ENCODE assay signal across 8 cellular contexts in the genomic region with DNA sequence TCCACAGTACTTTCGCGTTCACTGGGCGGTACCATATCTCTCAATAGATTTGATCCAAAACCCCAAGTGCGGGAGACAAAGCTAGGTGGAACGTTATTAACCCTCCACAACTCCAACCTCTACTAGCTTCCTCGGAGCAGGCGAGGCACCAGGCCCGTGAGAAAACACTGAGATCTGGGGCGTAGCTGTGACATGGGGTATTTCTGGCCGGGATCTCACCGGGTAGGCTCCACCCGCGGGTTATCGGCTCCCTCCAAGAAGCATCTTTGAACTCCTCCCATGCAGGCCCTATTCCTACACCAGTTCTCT. TPM values are rescaled to one million over a fixed set of nuclear protein-coding genes. Genes with fewer than 3 reads are reported as not detected.
DNase-seq lines count a peak whose midpoint lies in the region; ATAC-seq and TF ChIP-seq lines count a peak whose summit lies in the region.

No MANE protein-coding gene starts in this region.

- H3K9ac ChIP-seq in iPS-15b (ENCODE audit: low read depth, low read length) = peak overlapping the region; percentile 4

- H3K27ac ChIP-seq in CD8-positive, alpha-beta T cell (ENCODE audit: low read depth, low read length) = peak overlapping the region; percentile 97

- no peaks in the 10 kb centered on the region for H3K9me3 ChIP-seq in CD8-positive, alpha-beta T cell (ENCODE audit: low read length)
- no peaks in the 10 kb centered on the region for H3K9me3 ChIP-seq in iPS-15b (ENCODE audit: control insufficient read depth, insufficient read depth, low read length)

- H3K27me3 Mint-ChIP-seq in CD8-positive, alpha-beta T cell (ENCODE audit: low read depth) = peaks cover 2% of the 10 kb centered on the region
- peaks cover 10% of the 10 kb centered on the region for H3K27me3 Mint-ChIP-seq in activated naive CD8-positive, alpha-beta T cell treated with anti-CD3 and anti-CD28 coated beads, Interleukin-2, amount 10 ng/mL, durations not matched to agents 7 days and 5 days

- peaks cover 15% of the 10 kb centered on the region for H3K4me1 ChIP-seq in CD8-positive, alpha-beta T cell (ENCODE audit: insufficient read depth, low read length)
- H3K4me1 ChIP-seq in iPS-15b (ENCODE audit: control insufficient read depth, insufficient read depth, low read length) = no peaks in the 10 kb centered on the region

- H3K4me3 ChIP-seq in CD8-positive, alpha-beta T cell (ENCODE audit: low read depth, low read length) = peak overlapping the region; percentile 69
- H3K4me3 ChIP-seq in iPS-15b (ENCODE audit: low read depth, low read length) = peak overlapping the region; percentile 82

- H3K36me3 ChIP-seq in CD8-positive, alpha-beta T cell (ENCODE audit: insufficient read depth, low read length) = no peaks in the 10 kb centered on the region
- H3K36me3 ChIP-seq in iPS-15b (ENCODE audit: control insufficient read depth, insufficient read depth, low read length) = no peaks in the 10 kb centered on the region

- peak in 1 of 7 experiments; percentile 76 for DNase-seq in CD8-positive, alpha-beta T cell
- no peak for DNase-seq in activated naive CD8-positive, alpha-beta T cell treated with anti-CD3 and anti-CD28 coated beads, Interleukin-2, amount 10 ng/mL, durations not matched to agents 7 days and 5 days
- DNase-seq in stimulated activated naive CD8-positive, alpha-beta T cell treated with anti-CD3 and anti-CD28 coated beads, Interleukin-15, Interleukin-2, amounts not matched to agents 100 U/mL and 50 U/mL, for 24 hours = no peak
- DNase-seq in NCI-H187 (lab: John Stamatoyannopoulos, UW) = no peak
- DNase-seq in DMS 273 (lab: John Stamatoyannopoulos, UW; ENCODE audit: unreplicated experiment) = no peak

- H3K27ac Mint-ChIP-seq in CD8-positive, alpha-beta T cell = peak overlapping the region; percentile 97
- H3K27ac Mint-ChIP-seq in activated naive CD8-positive, alpha-beta T cell treated with anti-CD3 and anti-CD28 coated beads, Interleukin-2, amount 10 ng/mL, durations not matched to agents 7 days and 5 days = peak overlapping the region; percentile 93

- CTCF ChIA-PET in CD8-positive, alpha-beta T cell (lab: Charles Lee) = interaction anchor here (0.8 to 1.8 kb wide), 2 partner anchors 10 to 12 kb away, joined by 3 to 5 read pairs; a partner anchor contains a TSS

- H3K9me3 Mint-ChIP-seq in CD8-positive, alpha-beta T cell = no peaks in the 10 kb centered on the region
- H3K9me3 Mint-ChIP-seq in activated naive CD8-positive, alpha-beta T cell treated with anti-CD3 and anti-CD28 coated beads, Interleukin-2, amount 10 ng/mL, durations not matched to agents 7 days and 5 days = no peaks in the 10 kb centered on the region

- H3K4me1 Mint-ChIP-seq in CD8-positive, alpha-beta T cell (ENCODE audit: low read depth) = peaks cover 33% of the 10 kb centered on the region
- peaks cover 19% of the 10 kb centered on the region for H3K4me1 Mint-ChIP-seq in activated naive CD8-positive, alpha-beta T cell treated with anti-CD3 and anti-CD28 coated beads, Interleukin-2, amount 10 ng/mL, durations not matched to agents 7 days and 5 days

- no peak for TF ChIP-seq CTCF in CD8-positive, alpha-beta T cell (IDR thresholded peaks at IDR 0.05)

- POLR2A ChIA-PET in CD8-positive, alpha-beta T cell (lab: Charles Lee) = interaction anchor here (1.0 to 1.9 kb wide), 3 partner anchors 9 to 1329 kb away, joined by 3 to 11 read pairs (median 4); a partner anchor contains a TSS
- POLR2A ChIA-PET in activated naive CD8-positive, alpha-beta T cell treated with anti-CD3 and anti-CD28 coated beads, Interleukin-2, amount 10 ng/mL, durations not matched to agents 7 days and 5 days (lab: Charles Lee) = interaction anchor here (1.0 to 2.7 kb wide), 7 partner anchors 9 to 354 kb away, joined by 3 to 11 read pairs (median 7); a partner anchor contains a TSS

- intact Hi-C loops in CD8-positive, alpha-beta T cell (cut with DNase I, micrococcal nuclease) = loop anchor here (1.0 to 10.0 kb wide), 15 partner anchors 12 to 1990 kb away; a partner anchor contains a TSS

- peak overlapping the region; percentile 96 for H3K4me3 Mint-ChIP-seq in CD8-positive, alpha-beta T cell
- peak overlapping the region; percentile 95 for H3K4me3 Mint-ChIP-seq in activated naive CD8-positive, alpha-beta T cell treated with anti-CD3 and anti-CD28 coated beads, Interleukin-2, amount 10 ng/mL, durations not matched to agents 7 days and 5 days

- H3K27me3 ChIP-seq in CD8-positive, alpha-beta T cell (ENCODE audit: insufficient read depth, low read length) = no peaks in the 10 kb centered on the region
- H3K27me3 ChIP-seq in iPS-15b (ENCODE audit: control insufficient read depth, insufficient read depth, low read length) = no peaks in the 10 kb centered on the region

- H3K36me3 Mint-ChIP-seq in CD8-positive, alpha-beta T cell = peaks cover 11% of the 10 kb centered on the region
- peaks cover 3% of the 10 kb centered on the region for H3K36me3 Mint-ChIP-seq in activated naive CD8-positive, alpha-beta T cell treated with anti-CD3 and anti-CD28 coated beads, Interleukin-2, amount 10 ng/mL, durations not matched to agents 7 days and 5 days

- ATAC-seq in CD8-positive, alpha-beta T cell = peak; percentile 75
- ATAC-seq in GM19395 (IDR thresholded peaks at IDR 0.05; ENCODE audit: unreplicated experiment) (peak; percentile 71), HG03342 (IDR thresholded peaks at IDR 0.05; ENCODE audit: unreplicated experiment) (peak; percentile 70)
- peak; percentile 67 for ATAC-seq in activated naive CD8-positive, alpha-beta T cell treated with anti-CD3 and anti-CD28 coated beads, Interleukin-2, amount 10 ng/mL, durations not matched to agents 7 days and 5 days (ENCODE audit: low read depth)
- peak; percentile 62 for ATAC-seq in stimulated activated naive CD8-positive, alpha-beta T cell treated with anti-CD3 and anti-CD28 coated beads, Interleukin-15, Interleukin-2, amounts not matched to agents 100 U/mL and 50 U/mL, for 24 hours

RNA-seq across cellular contexts. Expression of a gene that starts 0.3 kb away (rescaled TPM):
- total RNA-seq in CD8-positive, alpha-beta T cell = 10 to 100 TPM; 13.6 to 14.6 TPM
- total RNA-seq in activated naive CD8-positive, alpha-beta T cell treated with anti-CD3 and anti-CD28 coated beads, Interleukin-2, amount 10 ng/mL, durations not matched to agents 7 days and 5 days = 10 to 100 TPM; 41.2 to 45.6 TPM

RNA-seq across cellular contexts. Expression of a gene that starts 12.0 kb away (rescaled TPM):
- 1 to 10 TPM in 1 of 2 experiments, under 1 TPM in 1; 0.92 to 1.0 TPM for total RNA-seq in CD8-positive, alpha-beta T cell
- 1 to 10 TPM in 1 of 2 experiments, under 1 TPM in 1; 0.91 to 1.4 TPM for total RNA-seq in activated naive CD8-positive, alpha-beta T cell treated with anti-CD3 and anti-CD28 coated beads, Interleukin-2, amount 10 ng/mL, durations not matched to agents 7 days and 5 days
